In genomic region chr1:109928591-109929111, GRCh38 we compare ENCODE assay signal across 10 cellular contexts. TPM values are rescaled to one million over a fixed set of nuclear protein-coding genes. Genes with fewer than 3 reads are reported as not detected.
DNase-seq lines count a peak whose midpoint lies in the region; ATAC-seq and TF ChIP-seq lines count a peak whose summit lies in the region.
"Had no signal": no experiment of that assay in that cellular context is flagged by ENCODE, and none has a peak within 500 bp of the region (broad histone marks: within the 10 kb centered on the region; RNA-seq: fewer than 3 reads in every experiment).

No MANE protein-coding gene starts in this region.

- no peak for TF ChIP-seq CTCF in tibial artery (IDR thresholded peaks at IDR 0.05)

- ATAC-seq in GM21528 (IDR thresholded peaks at IDR 0.05; ENCODE audit: low FRiP score, unreplicated experiment) = no peak
- ATAC-seq: HCT116 had no signal

- H3K36me3 ChIP-seq in mucosa of rectum (ENCODE audit: control insufficient read depth in 2 of 2, insufficient read depth in 2 of 2, low read length in 2 of 2) = peaks cover 11 to 32% of the 10 kb centered on the region in 2 donors
- peaks cover 23 to 47% (median 46%) of the 10 kb centered on the region in 3 donors for H3K36me3 ChIP-seq in tibial artery

- intact Hi-C loops in tibial artery (cut with DNase I; ENCODE audit: low total_unique reads) = loop anchor here (10.0 kb wide), 1 partner anchor 274 kb away; the partner anchor contains the start of gene GSTM4

- peaks cover 26 to 37% of the 10 kb centered on the region in 2 donors for H3K4me1 ChIP-seq in mucosa of rectum (ENCODE audit: control insufficient read depth in 2 of 2, insufficient read depth in 2 of 2, low read length in 2 of 2)
- H3K4me1 ChIP-seq in tibial artery = peaks cover 0 to 56% (median 49%) of the 10 kb centered on the region in 4 donors

- H3K9ac ChIP-seq in mucosa of rectum (ENCODE audit: low read depth in 1 of 2, low read length in 2 of 2) = no peak overlapping the region

- no peaks in the 10 kb centered on the region for H3K27me3 ChIP-seq in mucosa of rectum (ENCODE audit: control insufficient read depth in 2 of 2, insufficient read depth in 2 of 2, low read length in 2 of 2)
- H3K27me3 ChIP-seq in tibial artery = no peaks in the 10 kb centered on the region

- no peak overlapping the region for H3K4me3 ChIP-seq in mucosa of rectum (ENCODE audit: low read length in 2 of 2)
- H3K4me3 ChIP-seq in tibial artery = no peak overlapping the region

- H3K27ac ChIP-seq in mucosa of rectum (ENCODE audit: low read depth in 2 of 2, low read length in 2 of 2) (peak overlapping the region; percentile 64 to 72), tibial artery (peak overlapping the region; percentile 70 to 78)

- H3K9me3 ChIP-seq in mucosa of rectum (ENCODE audit: control insufficient read depth in 2 of 2, low read length in 2 of 2) (no peaks in the 10 kb centered on the region), tibial artery (no peaks in the 10 kb centered on the region)

- DNase-seq in RPMI7951 (ENCODE audit: low read depth) (peak; percentile 98), fibroblast of gingiva (ENCODE audit: low read depth) (peak; percentile 43), tibial artery (peak; percentile 67 to 78), NCI-H187 (lab: John Stamatoyannopoulos, UW) (no peak), GM19240 (ENCODE audit: insufficient read length, low spot score) (no peak), HuH-7 (ENCODE audit: low spot score) (no peak)
- DNase-seq: KG1 had no signal

RNA-seq across cellular contexts. Expression of gene CSF1, which starts 18.0 kb away (rescaled TPM):
- 35.4 and 51.5 TPM in 2 replicates for total RNA-seq in RPMI7951 (2014; rRNA removed; shearing (Covaris generic))

RNA-seq across cellular contexts. Expression of gene AHCYL1, which starts 55.9 kb away (rescaled TPM):
- 43.1 and 47.5 TPM in 2 replicates for total RNA-seq in RPMI7951 (2014; rRNA removed; shearing (Covaris generic))

Comparison
In these comparisons a context has a peak if more than half of its experiments do, and no peak if none do; other contexts are left out.
1. DNase-seq: peak in RPMI7951 (single experiment), fibroblast of gingiva (single experiment) and tibial artery (2 of 2); none in NCI-H187 (0 of 2), GM19240 (single experiment) and HuH-7 (single experiment).